ENCODE assay signal across 8 cellular contexts in genomic region chr22:46748948-46749681, GRCh38. TPM values are rescaled to one million over a fixed set of nuclear protein-coding genes. Genes with fewer than 3 reads are reported as not detected.
A peak's percentile ranks its signal among the peaks of the same experiment; 100 is the strongest.
DNase-seq lines count a peak whose midpoint lies in the region; ATAC-seq and TF ChIP-seq lines count a peak whose summit lies in the region.

No MANE protein-coding gene starts in this region.

- no peak overlapping the region for H3K4me3 ChIP-seq in AG10803 (ENCODE audit: low read length)
- no peak overlapping the region for H3K4me3 ChIP-seq in PC-3 (ENCODE audit: low read length)
- no peak overlapping the region for H3K4me3 ChIP-seq in lower lobe of right lung
- H3K4me3 ChIP-seq in WERI-Rb-1 (ENCODE audit: low read depth, low read length) = no peak overlapping the region
- no peak overlapping the region for H3K4me3 ChIP-seq in vagina

- intact Hi-C loops in PC-3 (cut with micrococcal nuclease) (no loop called here), lower lobe of right lung (cut with DNase I) (no loop called here), vagina (cut with DNase I) (no loop called here)

- H3K9ac ChIP-seq in PC-3 (ENCODE audit: low read length) = no peak overlapping the region

- no peaks in the 10 kb centered on the region for H4K20me1 ChIP-seq in PC-3 (ENCODE audit: low read length)

- BruUV-seq in PC-3 (replicated peaks; lab: Mats Ljungman, UMichigan) = no TSS peak

- no peak for TF ChIP-seq CTCF in AG10803 (conservative IDR thresholded peaks at IDR 0.05; ENCODE audit: low read length)
- no peak for TF ChIP-seq CTCF in PC-3 (conservative IDR thresholded peaks at IDR 0.05; ENCODE audit: low read depth, low read length)
- TF ChIP-seq CTCF in lower lobe of right lung (IDR thresholded peaks at IDR 0.05) = no peak
- TF ChIP-seq CTCF in WERI-Rb-1 (IDR thresholded peaks at IDR 0.05; ENCODE audit: low read depth, low read length) = no peak
- no peak for TF ChIP-seq CTCF in vagina (IDR thresholded peaks at IDR 0.05)

- H3K27me3 ChIP-seq in PC-3 (ENCODE audit: low read length) (no peaks in the 10 kb centered on the region), lower lobe of right lung (ENCODE audit: low read depth) (no peaks in the 10 kb centered on the region), WERI-Rb-1 (ENCODE audit: insufficient read depth, low read depth, severe bottlenecking) (no peaks in the 10 kb centered on the region), vagina (no peaks in the 10 kb centered on the region)

- TF ChIP-seq POLR2A in vagina (IDR thresholded peaks at IDR 0.05) = no peak

- 0 out of 2 replicates have a peak, but pooled peaks have one; percentile 13 for ATAC-seq in PC-3
- ATAC-seq in lower lobe of right lung = peak; percentile 7 to 28
- ATAC-seq in GM19328 (IDR thresholded peaks at IDR 0.05; ENCODE audit: unreplicated experiment) = no peak

- H3K27ac ChIP-seq in PC-3 (ENCODE audit: low read length) (0 out of 2 replicates have a peak overlapping the region, but pooled peaks have one; percentile 25), lower lobe of right lung (peak overlapping the region; percentile 60), WERI-Rb-1 (no peak overlapping the region), vagina (no peak overlapping the region)

- H3K9me2 ChIP-seq in PC-3 (replicated peaks; ENCODE audit: low read length) = no peaks in the 10 kb centered on the region

- CTCF ChIA-PET in PC-3 (lab: Charles Lee) = interaction anchor here (0.6 kb wide), 1 partner anchor 11 kb away, joined by 3 read pairs; no protein-coding TSS in a partner anchor

- H3K9me3 ChIP-seq in PC-3 (ENCODE audit: low read length) = no peaks in the 10 kb centered on the region
- no peaks in the 10 kb centered on the region for H3K9me3 ChIP-seq in lower lobe of right lung
- no peaks in the 10 kb centered on the region for H3K9me3 ChIP-seq in WERI-Rb-1 (ENCODE audit: severe bottlenecking)
- no peaks in the 10 kb centered on the region for H3K9me3 ChIP-seq in vagina

- H3K4me2 ChIP-seq in PC-3 (ENCODE audit: low read length) = peak overlapping the region; percentile 9

- peaks cover 21% of the 10 kb centered on the region for H3K4me1 ChIP-seq in PC-3 (ENCODE audit: insufficient read depth, low read length)
- peaks cover 51% of the 10 kb centered on the region for H3K4me1 ChIP-seq in lower lobe of right lung
- peaks cover 37% of the 10 kb centered on the region for H3K4me1 ChIP-seq in vagina

- H3F3A ChIP-seq in PC-3 (ENCODE audit: low read length, unreplicated experiment) = no peaks in the 10 kb centered on the region

- 0 out of 2 replicates have a peak overlapping the region, but pooled peaks have one; percentile 11 for H2AFZ ChIP-seq in PC-3 (ENCODE audit: low read length)

- no peaks in the 10 kb centered on the region for H3K79me2 ChIP-seq in PC-3 (ENCODE audit: low read length)

- H3K36me3 ChIP-seq in PC-3 (ENCODE audit: low read depth, low read length) (no peaks in the 10 kb centered on the region), lower lobe of right lung (no peaks in the 10 kb centered on the region), WERI-Rb-1 (no peaks in the 10 kb centered on the region), vagina (no peaks in the 10 kb centered on the region)

- POLR2A ChIA-PET in PC-3 (lab: Charles Lee; ENCODE audit: unreplicated experiment) = no interaction called here

- peak; percentile 72 for DNase-seq in AG10803 (ENCODE audit: low read depth)
- DNase-seq in PC-3 = peak; percentile 25
- peak; percentile 49 for DNase-seq in activated naive CD4-positive, alpha-beta T cell treated with anti-CD3 and anti-CD28 coated beads, Interleukin-2, amount 50 U/mL, for 16 hours
- no peak for DNase-seq in lower lobe of right lung
- DNase-seq in WERI-Rb-1 = no peak
- no peak for DNase-seq in NCI-H510A (lab: John Stamatoyannopoulos, UW)
- DNase-seq in vagina (ENCODE audit: extremely low spot score in 2 of 2) = no peak

RNA-seq across cellular contexts. Expression of gene CERK, which starts 11.1 kb away (rescaled TPM):
- total RNA-seq in PC-3 (2014; rRNA removed) = 21.6 and 24.1 TPM in 2 replicates
- total RNA-seq in lower lobe of right lung = 26.1 TPM
- 37.3 TPM for total RNA-seq in vagina

RNA-seq across cellular contexts. Expression of gene TBC1D22A, which starts 13.3 kb away (rescaled TPM):
- 12.2 and 14.3 TPM in 2 replicates for total RNA-seq in PC-3 (2014; rRNA removed)
- total RNA-seq in lower lobe of right lung = 34.1 TPM
- 38.3 TPM for total RNA-seq in vagina

Comparison
In these comparisons a context has a peak if more than half of its experiments do, and no peak if none do; other contexts are left out.
1. DNase-seq: peak in AG10803 (single experiment), PC-3 (single experiment) and activated naive CD4-positive, alpha-beta T cell treated with anti-CD3 and anti-CD28 coated beads, Interleukin-2, amount 50 U/mL, for 16 hours (single experiment); none in lower lobe of right lung (single experiment), WERI-Rb-1 (single experiment), NCI-H510A (single experiment) and vagina (0 of 2).
2. H3K27ac ChIP-seq: peak in PC-3 (single experiment) and lower lobe of right lung (single experiment); none in WERI-Rb-1 (single experiment) and vagina (single experiment).